Comparison of ENCODE assay signal across 2 cellular contexts in genomic region chr17:39617446-39618251, GRCh38.
TF ChIP-seq lines count a peak whose summit lies in the region.

No MANE protein-coding gene starts in this region.

TF ChIP-seq in A549, 52 proteins besides CTCF, POLR2A, EP300 and RAD21:
- TF ChIP-seq RARB (CRISPR knock-in tag; IDR thresholded peaks at IDR 0.05) (no peak), BCL3 (IDR thresholded peaks at IDR 0.05) (peak; percentile 52; the same call in 1 of the 3 replicates), JUN (IDR thresholded peaks at IDR 0.05) (peak; percentile 35 to 66; a peak in 3 of 5 replicates), ZNF302 (CRISPR knock-in tag; IDR thresholded peaks at IDR 0.05) (no peak), ZSCAN20 (CRISPR knock-in tag; IDR thresholded peaks at IDR 0.05) (no peak), TFCP2L1 (CRISPR knock-in tag; IDR thresholded peaks at IDR 0.05) (no peak), KDM5A (IDR thresholded peaks at IDR 0.05) (no peak), NR3C1 (IDR thresholded peaks at IDR 0.05) (no peak), GATA3 (IDR thresholded peaks at IDR 0.05; ENCODE audit: borderline replicate concordance) (no peak), HEYL (CRISPR knock-in tag; IDR thresholded peaks at IDR 0.05) (no peak), USF2 (IDR thresholded peaks at IDR 0.05) (no peak), MAFK (IDR thresholded peaks at IDR 0.05; ENCODE audit: partially characterized antibody) (no peak), FOXS1 (CRISPR knock-in tag; IDR thresholded peaks at IDR 0.05) (no peak), ZFP36 (IDR thresholded peaks at IDR 0.05; ENCODE audit: borderline replicate concordance, partially characterized antibody) (peak; percentile 99), BHLHE40 (IDR thresholded peaks at IDR 0.05; ENCODE audit: low read depth, low read length) (peak; percentile 94), KDM1A (IDR thresholded peaks at IDR 0.05; ENCODE audit: low read depth) (peak; percentile 87), HOXB5 (CRISPR knock-in tag; IDR thresholded peaks at IDR 0.05) (no peak), TP53 (CRISPR knock-in tag; IDR thresholded peaks at IDR 0.05) (0 out of 2 replicates have a peak, but pooled peaks have one; percentile 19), MYC (IDR thresholded peaks at IDR 0.05; ENCODE audit: borderline replicate concordance, low read length) (peak; percentile 88; the same call in 1 of the 2 replicates)
- TF ChIP-seq, protein P1, sequence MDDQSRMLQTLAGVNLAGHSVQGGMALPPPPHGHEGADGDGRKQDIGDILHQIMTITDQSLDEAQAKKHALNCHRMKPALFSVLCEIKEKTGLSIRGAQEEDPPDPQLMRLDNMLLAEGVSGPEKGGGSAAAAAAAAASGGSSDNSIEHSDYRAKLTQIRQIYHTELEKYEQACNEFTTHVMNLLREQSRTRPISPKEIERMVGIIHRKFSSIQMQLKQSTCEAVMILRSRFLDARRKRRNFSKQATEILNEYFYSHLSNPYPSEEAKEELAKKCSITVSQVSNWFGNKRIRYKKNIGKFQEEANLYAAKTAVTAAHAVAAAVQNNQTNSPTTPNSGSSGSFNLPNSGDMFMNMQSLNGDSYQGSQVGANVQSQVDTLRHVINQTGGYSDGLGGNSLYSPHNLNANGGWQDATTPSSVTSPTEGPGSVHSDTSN (IDR thresholded peaks at IDR 0.05) = no peak
- TF ChIP-seq, protein P2, sequence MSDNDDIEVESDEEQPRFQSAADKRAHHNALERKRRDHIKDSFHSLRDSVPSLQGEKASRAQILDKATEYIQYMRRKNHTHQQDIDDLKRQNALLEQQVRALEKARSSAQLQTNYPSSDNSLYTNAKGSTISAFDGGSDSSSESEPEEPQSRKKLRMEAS (IDR thresholded peaks at IDR 0.05) = peak; percentile 65
- TF ChIP-seq, protein P3, sequence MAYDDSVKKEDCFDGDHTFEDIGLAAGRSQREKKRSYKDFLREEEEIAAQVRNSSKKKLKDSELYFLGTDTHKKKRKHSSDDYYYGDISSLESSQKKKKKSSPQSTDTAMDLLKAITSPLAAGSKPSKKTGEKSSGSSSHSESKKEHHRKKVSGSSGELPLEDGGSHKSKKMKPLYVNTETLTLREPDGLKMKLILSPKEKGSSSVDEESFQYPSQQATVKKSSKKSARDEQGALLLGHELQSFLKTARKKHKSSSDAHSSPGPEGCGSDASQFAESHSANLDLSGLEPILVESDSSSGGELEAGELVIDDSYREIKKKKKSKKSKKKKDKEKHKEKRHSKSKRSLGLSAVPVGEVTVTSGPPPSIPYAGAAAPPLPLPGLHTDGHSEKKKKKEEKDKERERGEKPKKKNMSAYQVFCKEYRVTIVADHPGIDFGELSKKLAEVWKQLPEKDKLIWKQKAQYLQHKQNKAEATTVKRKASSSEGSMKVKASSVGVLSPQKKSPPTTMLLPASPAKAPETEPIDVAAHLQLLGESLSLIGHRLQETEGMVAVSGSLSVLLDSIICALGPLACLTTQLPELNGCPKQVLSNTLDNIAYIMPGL (CRISPR knock-in tag; IDR thresholded peaks at IDR 0.05; ENCODE audit: borderline replicate concordance) = no peak
- TF ChIP-seq, protein P4, sequence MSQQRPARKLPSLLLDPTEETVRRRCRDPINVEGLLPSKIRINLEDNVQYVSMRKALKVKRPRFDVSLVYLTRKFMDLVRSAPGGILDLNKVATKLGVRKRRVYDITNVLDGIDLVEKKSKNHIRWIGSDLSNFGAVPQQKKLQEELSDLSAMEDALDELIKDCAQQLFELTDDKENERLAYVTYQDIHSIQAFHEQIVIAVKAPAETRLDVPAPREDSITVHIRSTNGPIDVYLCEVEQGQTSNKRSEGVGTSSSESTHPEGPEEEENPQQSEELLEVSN (IDR thresholded peaks at IDR 0.05; ENCODE audit: borderline replicate concordance, low read depth) = 0 out of 2 replicates have a peak, but pooled peaks have one; percentile 39
- TF ChIP-seq, protein P5, sequence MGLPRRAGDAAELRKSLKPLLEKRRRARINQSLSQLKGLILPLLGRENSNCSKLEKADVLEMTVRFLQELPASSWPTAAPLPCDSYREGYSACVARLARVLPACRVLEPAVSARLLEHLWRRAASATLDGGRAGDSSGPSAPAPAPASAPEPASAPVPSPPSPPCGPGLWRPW (IDR thresholded peaks at IDR 0.05) = no peak
TF ChIP-seq in A549: peak in this region for 9.

TF ChIP-seq in GM23338, 12 proteins besides CTCF, POLR2A, EP300 and RAD21:
- peak; percentile 56 for TF ChIP-seq EZH2 (IDR thresholded peaks at IDR 0.05; ENCODE audit: low read depth, unreplicated experiment)
- TF ChIP-seq REST (IDR thresholded peaks at IDR 0.05; ENCODE audit: unreplicated experiment) = no peak
TF ChIP-seq in GM23338: peak in this region for 1.
